1 cellular context compared by ENCODE assay signal in genomic region chr6:53432318-53433161, GRCh38.
TF ChIP-seq lines count a peak whose summit lies in the region.

No MANE protein-coding gene starts in this region.

TF ChIP-seq in HepG2, 621 proteins besides CTCF, POLR2A, EP300 and RAD21 (continued from another document and continues in another):
- peak; percentile 64 for TF ChIP-seq THAP11 (CRISPR knock-in tag; IDR thresholded peaks at IDR 0.05)
- peak; percentile 80; the same call in 1 of the 2 replicates for TF ChIP-seq AHDC1 (CRISPR knock-in tag; IDR thresholded peaks at IDR 0.05; ENCODE audit: borderline replicate concordance)
- no peak for TF ChIP-seq CAMTA2 (CRISPR knock-in tag; IDR thresholded peaks at IDR 0.05; ENCODE audit: borderline replicate concordance)
- TF ChIP-seq ZNF83 (CRISPR knock-in tag; IDR thresholded peaks at IDR 0.05; ENCODE audit: borderline replicate concordance): no peak
- no peak for TF ChIP-seq ELF3 (CRISPR knock-in tag; IDR thresholded peaks at IDR 0.05)
- TF ChIP-seq RFX3 (CRISPR knock-in tag; IDR thresholded peaks at IDR 0.05): no peak
- no peak for TF ChIP-seq ZNF687 (CRISPR knock-in tag; IDR thresholded peaks at IDR 0.05)
- no peak for TF ChIP-seq SETDB1 (CRISPR knock-in tag; IDR thresholded peaks at IDR 0.05; ENCODE audit: borderline replicate concordance)
- TF ChIP-seq PITX1 (CRISPR knock-in tag; IDR thresholded peaks at IDR 0.05): peak; percentile 73
- TF ChIP-seq BATF2 (CRISPR knock-in tag; IDR thresholded peaks at IDR 0.05): no peak
- TF ChIP-seq FLYWCH1 (CRISPR knock-in tag; IDR thresholded peaks at IDR 0.05): no peak
- TF ChIP-seq ERF (CRISPR knock-in tag; IDR thresholded peaks at IDR 0.05): peak; percentile 55; the same call in 1 of the 2 replicates
- no peak for TF ChIP-seq ZNF414 (CRISPR knock-in tag; IDR thresholded peaks at IDR 0.05)
- no peak for TF ChIP-seq ZFP1 (CRISPR knock-in tag; IDR thresholded peaks at IDR 0.05)
- peak; percentile 33; the same call in 1 of the 2 replicates for TF ChIP-seq ZNF574 (CRISPR knock-in tag; IDR thresholded peaks at IDR 0.05)
- TF ChIP-seq MTA1 (CRISPR knock-in tag; IDR thresholded peaks at IDR 0.05; ENCODE audit: borderline replicate concordance): no peak
- TF ChIP-seq GABPA (IDR thresholded peaks at IDR 0.05; ENCODE audit: low read depth, low read length): no peak
- no peak for TF ChIP-seq GABPA (CRISPR knock-in tag; IDR thresholded peaks at IDR 0.05; ENCODE audit: low read depth)
- no peak for TF ChIP-seq IRX3 (CRISPR knock-in tag; IDR thresholded peaks at IDR 0.05; ENCODE audit: borderline replicate concordance, low read depth)
- no peak for TF ChIP-seq PRMT3 (CRISPR knock-in tag; IDR thresholded peaks at IDR 0.05; ENCODE audit: borderline replicate concordance, low read depth)
- TF ChIP-seq ZNF263 (CRISPR knock-in tag; IDR thresholded peaks at IDR 0.05): peak; percentile 92
- TF ChIP-seq POLR2G (IDR thresholded peaks at IDR 0.05; ENCODE audit: low read depth, low read length): no peak
- TF ChIP-seq TBP (CRISPR knock-in tag; IDR thresholded peaks at IDR 0.05): no peak
- TF ChIP-seq CENPX (CRISPR knock-in tag; IDR thresholded peaks at IDR 0.05): no peak
- TF ChIP-seq ZNF234 (CRISPR knock-in tag; conservative IDR thresholded peaks at IDR 0.05): no peak
- TF ChIP-seq BCL6 (CRISPR knock-in tag; IDR thresholded peaks at IDR 0.05): peak; percentile 95
- no peak for TF ChIP-seq ZBTB33 (CRISPR knock-in tag; IDR thresholded peaks at IDR 0.05)
- TF ChIP-seq ZNF878 (CRISPR knock-in tag; IDR thresholded peaks at IDR 0.05): no peak; the same call in 1 of the 2 replicates
- TF ChIP-seq ZNF883 (CRISPR knock-in tag; IDR thresholded peaks at IDR 0.05; ENCODE audit: not compliant biosample characterization): no peak
- TF ChIP-seq ZNF562 (CRISPR knock-in tag; IDR thresholded peaks at IDR 0.05; ENCODE audit: borderline replicate concordance): no peak
- peak; percentile 46; the same call in 1 of the 2 replicates for TF ChIP-seq TBX3 (IDR thresholded peaks at IDR 0.05; ENCODE audit: borderline replicate concordance)
- TF ChIP-seq ZNF549 (CRISPR knock-in tag; IDR thresholded peaks at IDR 0.05): no peak
- no peak for TF ChIP-seq PHF8 (CRISPR knock-in tag; IDR thresholded peaks at IDR 0.05)
- peak; percentile 50; the same call in 1 of the 2 replicates for TF ChIP-seq GFI1 (CRISPR knock-in tag; IDR thresholded peaks at IDR 0.05; ENCODE audit: borderline replicate concordance)
- TF ChIP-seq CENPBD1 (CRISPR knock-in tag; IDR thresholded peaks at IDR 0.05; ENCODE audit: borderline replicate concordance, low read depth): no peak
- TF ChIP-seq HHEX (CRISPR knock-in tag; IDR thresholded peaks at IDR 0.05): peak; percentile 81
- TF ChIP-seq MTF1 (CRISPR knock-in tag; IDR thresholded peaks at IDR 0.05): no peak
- TF ChIP-seq ZNF230 (CRISPR knock-in tag; IDR thresholded peaks at IDR 0.05): no peak
- TF ChIP-seq SIX1 (CRISPR knock-in tag; IDR thresholded peaks at IDR 0.05; ENCODE audit: borderline replicate concordance): peak; percentile 91
- no peak for TF ChIP-seq RBFOX2 (IDR thresholded peaks at IDR 0.05; ENCODE audit: low read depth, low read length)
- TF ChIP-seq MXD4 (CRISPR knock-in tag; IDR thresholded peaks at IDR 0.05): peak; percentile 24; the same call in 1 of the 2 replicates
- no peak for TF ChIP-seq FOXC1 (CRISPR knock-in tag; IDR thresholded peaks at IDR 0.05; ENCODE audit: borderline replicate concordance)
- no peak for TF ChIP-seq ATM (IDR thresholded peaks at IDR 0.05; ENCODE audit: borderline replicate concordance)
- TF ChIP-seq ZNF292 (CRISPR knock-in tag; IDR thresholded peaks at IDR 0.05; ENCODE audit: borderline replicate concordance, low read depth): peak; percentile 82; the same call in 1 of the 2 replicates
- TF ChIP-seq NFKBIZ (CRISPR knock-in tag; IDR thresholded peaks at IDR 0.05): peak; percentile 71; the same call in 1 of the 2 replicates
- no peak for TF ChIP-seq SNAI1 (CRISPR knock-in tag; IDR thresholded peaks at IDR 0.05; ENCODE audit: borderline replicate concordance)
- TF ChIP-seq AFF4 (CRISPR knock-in tag; IDR thresholded peaks at IDR 0.05): no peak
- no peak for TF ChIP-seq MBNL3 (CRISPR knock-in tag; conservative IDR thresholded peaks at IDR 0.05)
